ENCODE assay signal across 1 cellular context in the genomic region with DNA sequence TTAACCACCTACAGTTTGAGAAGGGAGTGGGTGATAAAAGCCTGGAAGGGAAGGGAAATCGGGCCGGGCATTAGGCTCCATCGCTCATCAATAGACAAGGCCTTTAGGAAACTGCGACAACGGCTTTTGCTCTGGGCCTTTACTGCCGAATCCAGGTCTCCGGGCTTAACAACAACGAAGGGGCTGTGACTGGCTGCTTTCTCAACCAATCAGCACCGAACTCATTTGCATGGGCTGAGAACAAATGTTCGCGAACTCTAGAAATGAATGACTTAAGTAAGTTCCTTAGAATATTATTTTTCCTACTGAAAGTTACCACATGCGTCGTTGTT.
A peak's percentile ranks its signal among the peaks of the same experiment; 100 is the strongest.
TF ChIP-seq lines count a peak whose summit lies in the region.

No MANE protein-coding gene starts in this region.

TF ChIP-seq in IMR-90, 13 proteins besides CTCF, POLR2A, EP300 and RAD21:
- no peak for TF ChIP-seq BHLHE40 (IDR thresholded peaks at IDR 0.05; ENCODE audit: low read depth, low read length)
- 0 out of 2 replicates have a peak, but pooled peaks have one; percentile 53 for TF ChIP-seq RFX5 (IDR thresholded peaks at IDR 0.05; ENCODE audit: low read depth, low read length)
